Comparison of ENCODE assay signal across 20 cellular contexts in genomic region chr21:38273745-38274544, GRCh38. TPM values are rescaled to one million over a fixed set of nuclear protein-coding genes. Genes with fewer than 3 reads are reported as not detected.
DNase-seq lines count a peak whose midpoint lies in the region; ATAC-seq and TF ChIP-seq lines count a peak whose summit lies in the region.
"Had no signal": no experiment of that assay in that cellular context is flagged by ENCODE, and none has a peak within 500 bp of the region (broad histone marks: within the 10 kb centered on the region; RNA-seq: fewer than 3 reads in every experiment).

No MANE protein-coding gene starts in this region.

- no peaks in the 10 kb centered on the region for H3K36me3 ChIP-seq in left ventricle myocardium inferior
- H3K36me3 ChIP-seq in spleen, result no peaks in the 10 kb centered on the region
- H3K36me3 ChIP-seq: BLaER1 treated with 17β-estradiol and CSF1 and Interleukin-3, amounts not matched to agents 10 nM and 100 nM; neural progenitor cell; Peyer's patch; tibial nerve had no signal

- ATAC-seq in Right ventricle myocardium inferior, result peak; percentile 39
- no peak for ATAC-seq in HG02852 (IDR thresholded peaks at IDR 0.05; ENCODE audit: unreplicated experiment)

- WGBS in spleen, 5 donors, result 65 to 71% (median 67%) methylated on average over 8 of the region's 8 CpGs

- H3K4me3 ChIP-seq in left ventricle myocardium inferior, result no peak overlapping the region
- no peak overlapping the region for H3K4me3 ChIP-seq in fibroblast of villous mesenchyme (ENCODE audit: low read depth, low read length)
- peak overlapping the region in 1 of 8 donors; percentile 48 for H3K4me3 ChIP-seq in spleen
- H3K4me3 ChIP-seq: BLaER1 treated with 17β-estradiol and CSF1 and Interleukin-3, amounts not matched to agents 10 nM and 100 nM; neural progenitor cell; Peyer's patch; tibial nerve had no signal

- DNase-seq in Right ventricle myocardium inferior (ENCODE audit: missing footprints), result no peak
- DNase-seq in left ventricle myocardium inferior, result no peak
- DNase-seq in RPMI7951 (ENCODE audit: low read depth), result peak; percentile 20
- peak; percentile 89 for DNase-seq in fibroblast of villous mesenchyme (ENCODE audit: low read depth)
- DNase-seq in spleen, result no peak
- no peak for DNase-seq in activated T-cell treated with anti-CD3 and anti-CD28 coated beads, Interleukin-2, amount 50 U/mL, for 1 hour
- no peak for DNase-seq in GM19240 (ENCODE audit: insufficient read length, low spot score)
- DNase-seq: activated CD4-positive, alpha-beta T cell treated with anti-CD3 and anti-CD28 coated beads, Interleukin-2, amount 10 ng/mL, durations not matched to agents 7 days and 5 days; activated CD8-positive, alpha-beta memory T cell treated with anti-CD3 and anti-CD28 coated beads, Interleukin-2, amount 50 U/mL, for 48 hours; amniotic stem cell; effector CD8-positive, alpha-beta T cell; NCI-H1092 treated with DMSO at 0.1 percent for 48 hours; NCI-H748 treated with DMSO at 0.1 percent for 48 hours; Peyer's patch; stimulated activated naive CD4-positive, alpha-beta T cell treated with Interleukin-2 at 50 U/mL for 16 hours; SW 1271 had no signal

- H3K27ac ChIP-seq in left ventricle myocardium inferior (replicated peaks) (no peak overlapping the region), spleen (peak overlapping the region in 7 of 8 donors; percentile 50 to 93 (median 76))
- H3K27ac ChIP-seq: neural progenitor cell, Peyer's patch, tibial nerve had no signal

- TF ChIP-seq CTCF in left ventricle myocardium inferior (IDR thresholded peaks at IDR 0.05; ENCODE audit: borderline replicate concordance) (no peak), fibroblast of villous mesenchyme (IDR thresholded peaks at IDR 0.05; ENCODE audit: insufficient read depth, low read depth, low read length) (no peak), spleen (IDR thresholded peaks at IDR 0.05 in 8 of 11, conservative IDR thresholded peaks at IDR 0.05 in 3 of 11) (no peak)

- no peaks in the 10 kb centered on the region for H3K27me3 ChIP-seq in left ventricle myocardium inferior (ENCODE audit: low read depth)
- no peaks in the 10 kb centered on the region for H3K27me3 ChIP-seq in spleen (replicated peaks in 1 of 7)
- H3K27me3 ChIP-seq: neural progenitor cell, Peyer's patch, tibial nerve had no signal

- no peak for TF ChIP-seq POLR2A in spleen (IDR thresholded peaks at IDR 0.05)

- H3K9me3 ChIP-seq in left ventricle myocardium inferior (replicated peaks) (no peaks in the 10 kb centered on the region), spleen (no peaks in the 10 kb centered on the region)
- H3K9me3 ChIP-seq: Peyer's patch, tibial nerve had no signal

- H3K4me1 ChIP-seq in left ventricle myocardium inferior (no peaks in the 10 kb centered on the region), spleen (peaks cover 0 to 4% (median 2%) of the 10 kb centered on the region in 6 donors)
- H3K4me1 ChIP-seq: Peyer's patch had no signal

- intact Hi-C loops in Right ventricle myocardium inferior (cut with DNase I), result no loop called here
- intact Hi-C loops in left ventricle myocardium inferior (cut with micrococcal nuclease), result no loop called here
- intact Hi-C loops in spleen (cut with DNase I; ENCODE audit: low total_unique reads), result no loop called here

RNA-seq across cellular contexts. Expression of gene KCNJ15, which starts 17.2 kb away (rescaled TPM):
- total RNA-seq in Right ventricle myocardium inferior (0.46 TPM), left ventricle myocardium inferior (0.30 TPM), fibroblast of villous mesenchyme (under 0.01 TPM in 2 replicates), spleen (10 to 100 TPM in 6 of 7 donors, 1 to 10 TPM in 1; 8.9 to 45.6 (median 20.6) TPM)
- total RNA-seq in RPMI7951 (2014; rRNA removed; shearing (Covaris generic)), result 13.2 and 18.9 TPM in 2 replicates
- 1 to 10 TPM in 2 of 3 donors, under 1 TPM in 1; 0.27 to 2.1 (median 1.3) TPM for polyA plus RNA-seq in spleen
- total RNA-seq: activated CD4-positive, alpha-beta T cell treated with anti-CD3 and anti-CD28 coated beads, Interleukin-2, amount 10 ng/mL, durations not matched to agents 7 days and 5 days had no signal

Comparison
In these comparisons a context has a peak if more than half of its experiments do, and no peak if none do; other contexts are left out.
1. DNase-seq: peak in RPMI7951 (single experiment) and fibroblast of villous mesenchyme (single experiment); none in Right ventricle myocardium inferior (single experiment), left ventricle myocardium inferior (single experiment), spleen (single experiment), activated T-cell treated with anti-CD3 and anti-CD28 coated beads, Interleukin-2, amount 50 U/mL, for 1 hour (single experiment) and GM19240 (single experiment).